ENCODE assay signal across 13 cellular contexts in genomic region chr3:100073049-100073422, GRCh38. TPM values are rescaled to one million over a fixed set of nuclear protein-coding genes. Genes with fewer than 3 reads are reported as not detected.
DNase-seq lines count a peak whose midpoint lies in the region; ATAC-seq, FAIRE-seq and TF ChIP-seq lines count a peak whose summit lies in the region.
"Had no signal": no experiment of that assay in that cellular context is flagged by ENCODE, and none has a peak within 500 bp of the region (broad histone marks: within the 10 kb centered on the region; RNA-seq: fewer than 3 reads in every experiment).

No MANE protein-coding gene starts in this region.

- peaks cover 0 to 5% (median 0%) of the 10 kb centered on the region in 11 experiments; a peak in 2 of 22 replicates for H4K20me1 ChIP-seq in BLaER1 treated with 17β-estradiol and CSF1 and Interleukin-3, amounts not matched to agents 10 nM and 100 nM
- H4K20me1 ChIP-seq in GM12878 (ENCODE audit: control insufficient read depth, insufficient read depth), result no peaks in the 10 kb centered on the region

- BruUV-seq in GM12878 (replicated peaks; lab: Mats Ljungman, UMichigan), result no TSS peak

- H3K4me2 ChIP-seq in BLaER1 treated with 17β-estradiol and CSF1 and Interleukin-3, amounts not matched to agents 10 nM and 100 nM, result peak overlapping the region; percentile 80 to 91 (median 88)
- no peak overlapping the region for H3K4me2 ChIP-seq in GM12878 (ENCODE audit: control insufficient read depth, insufficient read depth)

- H3K4me3 ChIP-seq in BLaER1 treated with 17β-estradiol and CSF1 and Interleukin-3, amounts not matched to agents 10 nM and 100 nM, result peak overlapping the region in 2 of 10 experiments; percentile 12 to 35; a peak in 2 of 20 replicates
- H3K4me3 ChIP-seq in HL-60 (replicated peaks; ENCODE audit: insufficient read depth, low read length) (no peak overlapping the region), GM12878 (no peak overlapping the region), tibial nerve (no peak overlapping the region)

- RAD21 ChIA-PET in GM12878 (lab: Charles Lee; ENCODE audit: unreplicated experiment), result interaction anchor here (2.4 kb wide), 1 partner anchor 181 kb away, joined by 12 read pairs; no protein-coding TSS in a partner anchor

- no peak overlapping the region for H3K4me3 Mint-ChIP-seq in nephron

- POLR2A ChIA-PET in GM12878 (lab: Charles Lee), result no interaction called here

- H3K9me3 Mint-ChIP-seq in nephron, result no peaks in the 10 kb centered on the region
- H3K9me3 Mint-ChIP-seq: CD8-positive, alpha-beta T cell had no signal

- H3K4me1 ChIP-seq in BLaER1 treated with 17β-estradiol and CSF1 and Interleukin-3, amounts not matched to agents 10 nM and 100 nM, result peaks cover 42 to 70% (median 59%) of the 10 kb centered on the region in 10 experiments
- H3K4me1 ChIP-seq in GM12878 (ENCODE audit: control insufficient read depth, insufficient read depth, low read length) (peaks cover 21% of the 10 kb centered on the region), tibial nerve (peaks cover 0 to 29% (median 5%) of the 10 kb centered on the region in 4 donors)

- DNase-seq in HL-60 (ENCODE audit: low read depth in 1 of 2, low spot score in 1 of 2) (no peak), GM12878 (ENCODE audit: low read depth, low spot score) (no peak), GM13977 (ENCODE audit: low spot score) (no peak), tibial nerve (ENCODE audit: low spot score in 2 of 2) (no peak), AG08395 (ENCODE audit: low spot score) (no peak)
- DNase-seq in central memory CD4-positive, alpha-beta T cell, result no peak
- DNase-seq: CD8-positive, alpha-beta T cell; glutamatergic neuron; NCI-H1092 treated with DMSO at 0.1 percent for 48 hours; stimulated activated CD8-positive, alpha-beta memory T cell treated with anti-CD3 and anti-CD28 coated beads, Interleukin-4, amount 100 ng/mL, for 48 hours; SW 1271 had no signal

- no peak overlapping the region; a peak in 1 of 22 replicates for H3K9ac ChIP-seq in BLaER1 treated with 17β-estradiol and CSF1 and Interleukin-3, amounts not matched to agents 10 nM and 100 nM
- H3K9ac ChIP-seq in GM12878 (ENCODE audit: control insufficient read depth, insufficient read depth, low read length), result no peak overlapping the region

- SMC1A ChIA-PET in GM12878 (lab: Charles Lee; ENCODE audit: uncharacterized antibody, unreplicated experiment), result interaction anchor here (0.6 to 4.4 kb wide), 13 partner anchors 16 to 332 kb away, joined by 3 to 31 read pairs (median 5); no protein-coding TSS in a partner anchor

- H3K9me3 ChIP-seq in BLaER1 treated with 17β-estradiol and CSF1 and Interleukin-3, amounts not matched to agents 10 nM and 100 nM (replicated peaks in 1 of 11), result peaks cover 0 to 21% (median 11%) of the 10 kb centered on the region in 11 experiments; a peak in 14 of 22 replicates
- H3K9me3 ChIP-seq in GM12878 (replicated peaks; ENCODE audit: control insufficient read depth, insufficient read depth, low read length), result no peaks in the 10 kb centered on the region; the same call in 2 of the 3 replicates
- no peaks in the 10 kb centered on the region for H3K9me3 ChIP-seq in tibial nerve

- H3K4me1 Mint-ChIP-seq in nephron, result peaks cover 51% of the 10 kb centered on the region

- no peak for FAIRE-seq in GM12878 (lab: Jason Lieb, UNC)

- CTCF ChIA-PET in GM12878 (lab: Yijun Ruan, JAX), result interaction anchor here (0.9 to 4.8 kb wide), 9 partner anchors 9 to 567 kb away, joined by 3 to 29 read pairs (median 7); no protein-coding TSS in a partner anchor

- no peaks in the 10 kb centered on the region for H3K27me3 Mint-ChIP-seq in nephron (ENCODE audit: low read depth)

- TF ChIP-seq EP300 in GM12878 (IDR thresholded peaks at IDR 0.05; ENCODE audit: borderline replicate concordance in 1 of 2, control insufficient read depth in 1 of 2, low read depth in 2 of 2, low read length in 2 of 2) (no peak), tibial nerve (IDR thresholded peaks at IDR 0.05) (no peak)

- no peak for TF ChIP-seq CTCF in HL-60 (IDR thresholded peaks at IDR 0.05; ENCODE audit: insufficient read depth, low read length)
- no peak for TF ChIP-seq CTCF in GM12878 (IDR thresholded peaks at IDR 0.05 in 2 of 3, conservative IDR thresholded peaks at IDR 0.05 in 1 of 3; ENCODE audit: control insufficient read depth in 2 of 3, extremely low read depth in 1 of 3, insufficient read depth in 1 of 3, low read depth in 3 of 3, low read length in 3 of 3)
- TF ChIP-seq CTCF in nephron (IDR thresholded peaks at IDR 0.05; ENCODE audit: unreplicated experiment in 3 of 3), result no peak
- TF ChIP-seq CTCF in GM13977 (IDR thresholded peaks at IDR 0.05; ENCODE audit: extremely low read depth, insufficient read depth, missing control alignments), result no peak
- TF ChIP-seq CTCF in tibial nerve (IDR thresholded peaks at IDR 0.05), result no peak

- peaks cover 0 to 4% (median 0%) of the 10 kb centered on the region in 11 experiments; a peak in 1 of 22 replicates for H3K36me3 ChIP-seq in BLaER1 treated with 17β-estradiol and CSF1 and Interleukin-3, amounts not matched to agents 10 nM and 100 nM
- no peaks in the 10 kb centered on the region for H3K36me3 ChIP-seq in GM12878 (ENCODE audit: control insufficient read depth in 2 of 2, insufficient read depth in 2 of 2, low read length in 1 of 2)
- H3K36me3 ChIP-seq in tibial nerve, result no peaks in the 10 kb centered on the region

- ATAC-seq in GM12878, result no peak
- ATAC-seq: CD8-positive, alpha-beta T cell had no signal

- no peak for TF ChIP-seq POLR2A in GM12878 (IDR thresholded peaks at IDR 0.05; ENCODE audit: low read depth, low read length)
- no peak for TF ChIP-seq POLR2A in tibial nerve (IDR thresholded peaks at IDR 0.05)

- no peaks in the 10 kb centered on the region for H3K27me3 ChIP-seq in BLaER1 treated with 17β-estradiol and CSF1 and Interleukin-3, amounts not matched to agents 10 nM and 100 nM
- H3K27me3 ChIP-seq in HL-60 (ENCODE audit: insufficient read depth, poor library complexity, severe bottlenecking), result no peaks in the 10 kb centered on the region
- H3K27me3 ChIP-seq in GM12878 (replicated peaks in 1 of 2; ENCODE audit: control insufficient read depth in 2 of 2, insufficient read depth in 2 of 2, low read length in 1 of 2), result no peaks in the 10 kb centered on the region
- H3K27me3 ChIP-seq in tibial nerve, result no peaks in the 10 kb centered on the region

- H3K36me3 Mint-ChIP-seq in nephron (ENCODE audit: low read depth), result no peaks in the 10 kb centered on the region
- H3K36me3 Mint-ChIP-seq: CD8-positive, alpha-beta T cell had no signal

- H3K27ac Mint-ChIP-seq in nephron, result peak overlapping the region; percentile 97 to 100 (median 99)
- H3K27ac Mint-ChIP-seq: CD8-positive, alpha-beta T cell had no signal

- in situ Hi-C loops in GM12878 (cut with MboI), result no loop called here
- in situ Hi-C loops in GM13977 (cut with MboI; ENCODE audit: low pct_unique_long_range_greater_than_20kb, low sequenced_read_pairs, unreplicated experiment), result loop anchor here (10.0 kb wide), 1 partner anchor 182 kb away; no protein-coding TSS in a partner anchor

- intact Hi-C loops in GM12878 (cut with micrococcal nuclease; ENCODE audit: unreplicated experiment), result no loop called here

- H2AFZ ChIP-seq in GM12878 (ENCODE audit: control insufficient read depth, low read depth, low read length), result no peak overlapping the region

- H3K79me2 ChIP-seq in GM12878 (ENCODE audit: control insufficient read depth, insufficient read depth, low read length), result no peaks in the 10 kb centered on the region

- H3K27ac ChIP-seq in BLaER1 treated with 17β-estradiol and CSF1 and Interleukin-3, amounts not matched to agents 10 nM and 100 nM, result peak overlapping the region in 3 of 11 experiments; percentile 52 to 76 (median 69); a peak in 5 of 22 replicates
- H3K27ac ChIP-seq in HL-60 (replicated peaks) (peak overlapping the region; percentile 93), GM12878 (ENCODE audit: control insufficient read depth, insufficient read depth) (no peak overlapping the region), tibial nerve (peak overlapping the region in 1 of 4 donors; percentile 49)

- no peak for TF ChIP-seq RAD21 in GM12878 (IDR thresholded peaks at IDR 0.05; ENCODE audit: insufficient read depth, low read depth, low read length)

TF ChIP-seq in GM12878, 131 proteins besides CTCF, POLR2A, EP300 and RAD21 (continues in another document):
- TF ChIP-seq JUNB (IDR thresholded peaks at IDR 0.05), result no peak; the same call in 1 of the 2 replicates
- TF ChIP-seq LARP7 (IDR thresholded peaks at IDR 0.05), result no peak
- no peak for TF ChIP-seq IRF5 (IDR thresholded peaks at IDR 0.05; ENCODE audit: borderline replicate concordance)

RNA-seq across cellular contexts. Expression of gene FILIP1L, which starts 41.3 kb away (rescaled TPM):
- 3.3 and 3.4 TPM in 2 replicates for total RNA-seq in GM12878 (2013; cell fraction: nucleolus; rRNA removed)
- total RNA-seq in GM12878 (2014; rRNA removed) (3.6 and 4.6 TPM in 2 replicates), GM12878 (2014; rRNA removed; fragmentation: Illumina TruSeq; extraction: Trizol) (5.0 and 5.7 TPM in 2 replicates), GM12878 (2021) (3.3 and 3.4 TPM in 2 replicates), tibial nerve (10 to 100 TPM; 26.7 to 46.3 (median 30.8) TPM)
- 1.2 TPM for polyA plus RNA-seq in GM12878 (2011; ENCODE audit: low read depth)
- polyA plus RNA-seq in GM12878 (2011; rRNA removed) (0.24 and 0.36 TPM in 2 replicates), GM12878 (2014; fragmentation: Illumina TruSeq; extraction: Trizol) (6.1 and 9.7 TPM in 2 replicates), GM12878 (2014; fragmentation: Nextera tagmentation; extraction: Ambion mirVana) (1 to 10 TPM; 1.3 to 1.7 TPM), GM12878 (2014; rRNA removed) (2.4 and 3.8 TPM in 2 replicates), GM12878 (2016; fragmentation: Nextera tagmentation; extraction: Ambion mirVana) (1 to 10 TPM; 3.3 to 4.6 TPM)
- 0.19 and 0.43 TPM in 2 replicates for polyA plus RNA-seq in GM12878 (2011; cell fraction: cytosol; rRNA removed)
- polyA plus RNA-seq in GM12878 (2011; cell fraction: nucleus; rRNA removed), result 0.26 and 1.3 TPM in 2 replicates
- polyA plus RNA-seq in GM12878 (2012), result 1.5 and 1.6 TPM in 2 replicates
- 0.21 and 0.44 TPM in 2 replicates for polyA minus RNA-seq in GM12878 (2011; rRNA and poly(A)+ RNA removed)
- polyA minus RNA-seq in GM12878 (2011; cell fraction: cytosol; rRNA and poly(A)+ RNA removed), result not detected in 2 replicates
- 0.19 and 0.36 TPM in 2 replicates for polyA minus RNA-seq in GM12878 (2011; cell fraction: nucleus; rRNA and poly(A)+ RNA removed)

Comparison
In these comparisons a context has a peak if more than half of its experiments do, and no peak if none do; other contexts are left out.
1. RNA of gene FILIP1L, which starts 41.3 kb away (total RNA-seq): 26.7 to 46.3 TPM in tibial nerve; 3.3 to 5.7 TPM in GM12878; every median in the first group is over 4 times any median in the second.